Comparison of ENCODE assay signal across 9 cellular contexts in genomic region chr20:33399924-33400323, GRCh38. TPM values are rescaled to one million over a fixed set of nuclear protein-coding genes. Genes with fewer than 3 reads are reported as not detected.
A peak's percentile ranks its signal among the peaks of the same experiment; 100 is the strongest.
DNase-seq lines count a peak whose midpoint lies in the region; ATAC-seq and TF ChIP-seq lines count a peak whose summit lies in the region.
"Had no signal": no experiment of that assay in that cellular context is flagged by ENCODE, and none has a peak within 500 bp of the region (broad histone marks: within the 10 kb centered on the region; RNA-seq: fewer than 3 reads in every experiment).

No MANE protein-coding gene starts in this region.

- peak overlapping the region; percentile 78 for H3K4me3 ChIP-seq in DOHH2 (ENCODE audit: low read length)
- H3K4me3 ChIP-seq in NB4 (ENCODE audit: low read depth, low read length), result peak overlapping the region; percentile 100
- peak overlapping the region; percentile 92 to 100 for H3K4me3 ChIP-seq in duodenal mucosa (ENCODE audit: low read depth in 1 of 2, low read length in 2 of 2)
- H3K4me3 ChIP-seq in tibial nerve, result peak overlapping the region in 2 of 4 donors; percentile 4 to 85

- TF ChIP-seq EP300 in tibial nerve (IDR thresholded peaks at IDR 0.05), result no peak

- TF ChIP-seq POLR2A in NB4 (IDR thresholded peaks at IDR 0.05; ENCODE audit: extremely low read depth, insufficient read length), result no peak
- no peak for TF ChIP-seq POLR2A in tibial nerve (IDR thresholded peaks at IDR 0.05)

- DNase-seq in NB4 (ENCODE audit: low read depth) (peak; percentile 31), osteocyte (ENCODE audit: extremely low spot score, unreplicated experiment) (no peak), tibial nerve (ENCODE audit: low spot score in 2 of 2) (no peak), NCI-H2196 treated with DMSO at 0.1 percent for 48 hours (lab: John Stamatoyannopoulos, UW; ENCODE audit: unreplicated experiment) (no peak)

- TF ChIP-seq CTCF in DOHH2 (IDR thresholded peaks at IDR 0.05; ENCODE audit: low read depth, low read length, poor library complexity, severe bottlenecking) (no peak), NB4 (IDR thresholded peaks at IDR 0.05; ENCODE audit: low read depth, low read length) (no peak), osteocyte (IDR thresholded peaks at IDR 0.05) (no peak), tibial nerve (IDR thresholded peaks at IDR 0.05) (no peak)

- H3K9me3 Mint-ChIP-seq in osteocyte (ENCODE audit: unreplicated experiment), result no peaks in the 10 kb centered on the region

- H3K4me3 Mint-ChIP-seq in osteocyte (ENCODE audit: unreplicated experiment), result peak overlapping the region; percentile 92

- H3K4me2 ChIP-seq in DOHH2 (ENCODE audit: low read length), result peak overlapping the region; percentile 66

- H3K27me3 Mint-ChIP-seq in osteocyte (ENCODE audit: unreplicated experiment), result no peaks in the 10 kb centered on the region

- ATAC-seq in GM21786 (IDR thresholded peaks at IDR 0.05; ENCODE audit: unreplicated experiment) (no peak), HG03565 (IDR thresholded peaks at IDR 0.05; ENCODE audit: unreplicated experiment) (no peak)

- peak overlapping the region in 1 of 2 donors; percentile 77 for H3K9ac ChIP-seq in duodenal mucosa (ENCODE audit: low read depth in 1 of 2, low read length in 2 of 2)

- peaks cover 75% of the 10 kb centered on the region for H3K79me2 ChIP-seq in DOHH2 (ENCODE audit: control insufficient read depth, low read length)

- H4K20me1 ChIP-seq in DOHH2 (ENCODE audit: control insufficient read depth, insufficient read depth, low read depth, low read length), result peaks cover 22% of the 10 kb centered on the region; the same call in 1 of the 2 replicates

- peaks cover 25% of the 10 kb centered on the region for H3K4me1 ChIP-seq in DOHH2 (ENCODE audit: control insufficient read depth, low read length)
- peaks cover 17 to 23% of the 10 kb centered on the region in 2 donors for H3K4me1 ChIP-seq in duodenal mucosa (ENCODE audit: control insufficient read depth in 1 of 2, insufficient read depth in 2 of 2, low read length in 2 of 2)
- H3K4me1 ChIP-seq in tibial nerve, result peaks cover 0 to 56% (median 26%) of the 10 kb centered on the region in 4 donors

- peaks cover 4% of the 10 kb centered on the region; the same call in 1 of the 2 replicates for H3F3A ChIP-seq in DOHH2 (ENCODE audit: control insufficient read depth, insufficient read depth)

- H3K27ac ChIP-seq in DOHH2 (ENCODE audit: low read depth, low read length), result no peak overlapping the region
- no peak overlapping the region for H3K27ac ChIP-seq in duodenal mucosa (ENCODE audit: low read depth, low read length)
- peak overlapping the region in 1 of 4 donors; percentile 83 for H3K27ac ChIP-seq in tibial nerve
- H3K27ac ChIP-seq: SJSA1 had no signal

- 36 to 49% methylated on average over 6 of the region's 6 CpGs for WGBS in tibial nerve, 2 donors

- H3K27me3 ChIP-seq in DOHH2 (ENCODE audit: control insufficient read depth, low read length), result no peaks in the 10 kb centered on the region
- H3K27me3 ChIP-seq in duodenal mucosa (ENCODE audit: control insufficient read depth in 1 of 2, insufficient read depth in 2 of 2, low read length in 2 of 2), result no peaks in the 10 kb centered on the region
- no peaks in the 10 kb centered on the region for H3K27me3 ChIP-seq in tibial nerve
- H3K27me3 ChIP-seq: SJSA1 had no signal

- H3K36me3 ChIP-seq in DOHH2 (ENCODE audit: control insufficient read depth, low read length), result peaks cover 31% of the 10 kb centered on the region
- H3K36me3 ChIP-seq in duodenal mucosa (ENCODE audit: control insufficient read depth in 1 of 2, insufficient read depth in 2 of 2, low read length in 2 of 2), result peaks cover under 1 to 6% of the 10 kb centered on the region in 2 donors
- H3K36me3 ChIP-seq in tibial nerve, result peaks cover 0 to 19% (median 0%) of the 10 kb centered on the region in 3 donors

- no peaks in the 10 kb centered on the region for H3K9me3 ChIP-seq in DOHH2 (ENCODE audit: control insufficient read depth, insufficient read depth, low read length)
- H3K9me3 ChIP-seq in duodenal mucosa (ENCODE audit: control insufficient read depth in 1 of 2, low read length in 2 of 2), result no peaks in the 10 kb centered on the region
- H3K9me3 ChIP-seq in tibial nerve, result no peaks in the 10 kb centered on the region
- H3K9me3 ChIP-seq: SJSA1 had no signal

- H3K36me3 Mint-ChIP-seq in osteocyte (ENCODE audit: unreplicated experiment), result peaks cover 2% of the 10 kb centered on the region

- H3K4me1 Mint-ChIP-seq in osteocyte (ENCODE audit: unreplicated experiment), result peaks cover 32% of the 10 kb centered on the region

- no peak overlapping the region for H3K27ac Mint-ChIP-seq in osteocyte (ENCODE audit: unreplicated experiment)

- no peaks in the 10 kb centered on the region for H3K9me2 ChIP-seq in DOHH2 (replicated peaks; ENCODE audit: control insufficient read depth, low read length)

RNA-seq across cellular contexts. Expression of gene CDK5RAP1, which starts 1.4 kb away (rescaled TPM):
- 25.1 and 25.3 TPM in 2 replicates for total RNA-seq in osteocyte
- 10 to 100 TPM; 29.5 to 36.7 (median 32.7) TPM for total RNA-seq in tibial nerve

RNA-seq across cellular contexts. Expression of gene SNTA1, which starts 43.6 kb away (rescaled TPM):
- total RNA-seq in osteocyte (28.9 and 33.8 TPM in 2 replicates), tibial nerve (100 to 1,000 TPM in 2 of 4 donors, 10 to 100 TPM in 2; 44.1 to 120 (median 95.6) TPM)
